14 cellular contexts compared by ENCODE assay signal in the genomic region with DNA sequence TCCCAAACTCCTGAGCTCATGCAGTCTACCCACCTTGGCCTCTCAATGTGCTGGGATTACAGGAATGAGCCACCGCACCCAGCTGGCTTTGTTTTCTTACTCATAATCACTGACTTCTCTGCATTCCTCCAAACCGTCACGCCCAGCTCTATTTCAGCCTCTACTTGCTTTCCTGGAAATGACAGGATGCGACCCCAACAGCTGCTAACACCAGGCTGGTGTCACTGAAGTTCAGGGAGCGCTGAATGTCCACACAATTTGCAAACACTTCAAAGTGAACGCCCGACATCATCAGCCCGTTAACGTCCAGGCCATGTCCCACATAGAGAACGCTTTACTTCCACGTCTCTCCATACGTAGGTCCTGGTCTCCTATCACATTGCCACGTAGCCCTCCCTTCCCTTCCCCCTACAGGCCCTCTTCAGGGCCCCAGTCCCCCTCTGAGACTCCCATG. TPM values are rescaled to one million over a fixed set of nuclear protein-coding genes. Genes with fewer than 3 reads are reported as not detected.
DNase-seq lines count a peak whose midpoint lies in the region; ATAC-seq and TF ChIP-seq lines count a peak whose summit lies in the region.
"Had no signal": no experiment of that assay in that cellular context is flagged by ENCODE, and none has a peak within 500 bp of the region (broad histone marks: within the 10 kb centered on the region; RNA-seq: fewer than 3 reads in every experiment).

No MANE protein-coding gene starts in this region.

- no peaks in the 10 kb centered on the region for H3K36me3 ChIP-seq in RWPE2 (ENCODE audit: low read depth)
- H3K36me3 ChIP-seq in effector memory CD4-positive, alpha-beta T cell (ENCODE audit: control insufficient read depth, insufficient read depth, low read length): no peaks in the 10 kb centered on the region
- H3K36me3 ChIP-seq: ascending aorta had no signal

- no peak overlapping the region for H3K4me3 ChIP-seq in RWPE2 (ENCODE audit: severe bottlenecking)
- H3K4me3 ChIP-seq in effector memory CD4-positive, alpha-beta T cell (ENCODE audit: insufficient read depth, low read depth, low read length, poor library complexity, severe bottlenecking): no peak overlapping the region
- H3K4me3 ChIP-seq: ascending aorta, GM12878 had no signal

- peaks cover 19% of the 10 kb centered on the region for H3K27me3 Mint-ChIP-seq in nephron progenitor cell (ENCODE audit: low read depth, poor library complexity)
- H3K27me3 Mint-ChIP-seq in activated T-helper 2 cell treated with anti-CD3 and anti-CD28 coated beads, Interferon-gamma antibody, Interleukin-2, Interleukin-4, amounts not matched to agents 10 μg/mL and 5 μg/mL and 100 μg/mL, durations not matched to agents 14 hours and 24 hours and 36 hours (ENCODE audit: low read depth): peaks cover 8% of the 10 kb centered on the region
- peaks cover 14% of the 10 kb centered on the region for H3K27me3 Mint-ChIP-seq in activated CD4-positive, alpha-beta memory T cell treated with anti-CD3 and anti-CD28 coated beads, Interleukin-2, amount 10 ng/mL, durations not matched to agents 7 days and 5 days

- DNase-seq in EL: peak; percentile 27
- DNase-seq in RWPE2 (ENCODE audit: low spot score): no peak
- no peak for DNase-seq in nephron progenitor cell
- DNase-seq in activated T-helper 2 cell treated with anti-CD3 and anti-CD28 coated beads, Interferon-gamma antibody, Interleukin-2, Interleukin-4, amounts not matched to agents 10 μg/mL and 5 μg/mL and 100 μg/mL, durations not matched to agents 14 hours and 24 hours and 36 hours (ENCODE audit: low spot score): no peak
- no peak for DNase-seq in activated CD4-positive, alpha-beta memory T cell treated with anti-CD3 and anti-CD28 coated beads, Interleukin-2, amount 10 ng/mL, durations not matched to agents 7 days and 5 days
- no peak for DNase-seq in effector memory CD4-positive, alpha-beta T cell
- DNase-seq: activated CD4-positive, alpha-beta T cell treated with anti-CD3 and anti-CD28 coated beads for 4 hours; activated T-cell treated with anti-CD3 and anti-CD28 coated beads, Interleukin-2, amount 50 U/mL, for 72 hours; NCI-H2081 treated with DMSO at 0.1 percent for 48 hours; stimulated activated naive CD4-positive, alpha-beta T cell had no signal

- no peaks in the 10 kb centered on the region for H3K27me3 ChIP-seq in RWPE2 (ENCODE audit: insufficient read depth, poor library complexity, severe bottlenecking)
- no peaks in the 10 kb centered on the region for H3K27me3 ChIP-seq in effector memory CD4-positive, alpha-beta T cell (replicated peaks; ENCODE audit: control insufficient read depth, insufficient read depth, low read length, poor library complexity, severe bottlenecking)
- H3K27me3 ChIP-seq: ascending aorta had no signal

- POLR2A ChIA-PET in activated CD4-positive, alpha-beta memory T cell treated with anti-CD3 and anti-CD28 coated beads, Interleukin-2, amount 10 ng/mL, durations not matched to agents 7 days and 5 days (lab: Charles Lee): no interaction called here

- peak overlapping the region; percentile 28 for H3K27ac ChIP-seq in RWPE2 (ENCODE audit: poor library complexity, severe bottlenecking)
- H3K27ac ChIP-seq in effector memory CD4-positive, alpha-beta T cell (ENCODE audit: insufficient read depth, low read length, poor library complexity, severe bottlenecking): no peak overlapping the region
- H3K27ac ChIP-seq: ascending aorta had no signal

- intact Hi-C loops in activated T-helper 2 cell treated with anti-CD3 and anti-CD28 coated beads, Interferon-gamma antibody, Interleukin-2, Interleukin-4, amounts not matched to agents 10 μg/mL and 5 μg/mL and 100 μg/mL, durations not matched to agents 14 hours and 24 hours and 36 hours (cut with micrococcal nuclease): no loop called here

- peaks cover 37% of the 10 kb centered on the region for H3K4me1 Mint-ChIP-seq in nephron progenitor cell
- no peaks in the 10 kb centered on the region for H3K4me1 Mint-ChIP-seq in activated T-helper 2 cell treated with anti-CD3 and anti-CD28 coated beads, Interferon-gamma antibody, Interleukin-2, Interleukin-4, amounts not matched to agents 10 μg/mL and 5 μg/mL and 100 μg/mL, durations not matched to agents 14 hours and 24 hours and 36 hours (ENCODE audit: low read depth)
- no peaks in the 10 kb centered on the region for H3K4me1 Mint-ChIP-seq in activated CD4-positive, alpha-beta memory T cell treated with anti-CD3 and anti-CD28 coated beads, Interleukin-2, amount 10 ng/mL, durations not matched to agents 7 days and 5 days

- H3K4me3 Mint-ChIP-seq in nephron progenitor cell: peak overlapping the region; percentile 55
- H3K4me3 Mint-ChIP-seq in activated T-helper 2 cell treated with anti-CD3 and anti-CD28 coated beads, Interferon-gamma antibody, Interleukin-2, Interleukin-4, amounts not matched to agents 10 μg/mL and 5 μg/mL and 100 μg/mL, durations not matched to agents 14 hours and 24 hours and 36 hours (ENCODE audit: low read depth): no peak overlapping the region
- H3K4me3 Mint-ChIP-seq in activated CD4-positive, alpha-beta memory T cell treated with anti-CD3 and anti-CD28 coated beads, Interleukin-2, amount 10 ng/mL, durations not matched to agents 7 days and 5 days: no peak overlapping the region
- H3K4me3 Mint-ChIP-seq: activated T-cell treated with anti-CD3 and anti-CD28 coated beads, Interleukin-2, amount 50 U/mL, for 72 hours had no signal

- TF ChIP-seq CTCF in RWPE2 (IDR thresholded peaks at IDR 0.05; ENCODE audit: poor library complexity, severe bottlenecking): no peak
- TF ChIP-seq CTCF in nephron progenitor cell (IDR thresholded peaks at IDR 0.05): no peak

- ATAC-seq in RWPE2 (ENCODE audit: low read depth) (peak; percentile 84), esophagus mucosa (peak; percentile 84), HG02763 (IDR thresholded peaks at IDR 0.05; ENCODE audit: unreplicated experiment) (no peak)
- ATAC-seq: activated T-cell treated with anti-CD3 and anti-CD28 coated beads, Interleukin-2, amount 50 U/mL, for 72 hours; GM12878 had no signal

- CTCF ChIA-PET in activated CD4-positive, alpha-beta memory T cell treated with anti-CD3 and anti-CD28 coated beads, Interleukin-2, amount 10 ng/mL, durations not matched to agents 7 days and 5 days (lab: Charles Lee): no interaction called here

- H3K4me1 ChIP-seq in RWPE2 (ENCODE audit: insufficient read depth, poor library complexity, severe bottlenecking): peaks cover 13% of the 10 kb centered on the region
- no peaks in the 10 kb centered on the region for H3K4me1 ChIP-seq in effector memory CD4-positive, alpha-beta T cell (ENCODE audit: control insufficient read depth, insufficient read depth, low read length, poor library complexity, severe bottlenecking)
- H3K4me1 ChIP-seq: ascending aorta had no signal

- H3K36me3 Mint-ChIP-seq in nephron progenitor cell (ENCODE audit: low read depth): no peaks in the 10 kb centered on the region
- no peaks in the 10 kb centered on the region for H3K36me3 Mint-ChIP-seq in activated T-helper 2 cell treated with anti-CD3 and anti-CD28 coated beads, Interferon-gamma antibody, Interleukin-2, Interleukin-4, amounts not matched to agents 10 μg/mL and 5 μg/mL and 100 μg/mL, durations not matched to agents 14 hours and 24 hours and 36 hours (ENCODE audit: low read depth)
- no peaks in the 10 kb centered on the region for H3K36me3 Mint-ChIP-seq in activated CD4-positive, alpha-beta memory T cell treated with anti-CD3 and anti-CD28 coated beads, Interleukin-2, amount 10 ng/mL, durations not matched to agents 7 days and 5 days (ENCODE audit: low read depth)

- H3K9me3 ChIP-seq in RWPE2 (ENCODE audit: severe bottlenecking): no peaks in the 10 kb centered on the region
- H3K9me3 ChIP-seq in effector memory CD4-positive, alpha-beta T cell (ENCODE audit: control insufficient read depth, low read length): no peaks in the 10 kb centered on the region
- H3K9me3 ChIP-seq: ascending aorta had no signal

- H3K9me3 Mint-ChIP-seq in nephron progenitor cell: no peaks in the 10 kb centered on the region
- no peaks in the 10 kb centered on the region for H3K9me3 Mint-ChIP-seq in activated T-helper 2 cell treated with anti-CD3 and anti-CD28 coated beads, Interferon-gamma antibody, Interleukin-2, Interleukin-4, amounts not matched to agents 10 μg/mL and 5 μg/mL and 100 μg/mL, durations not matched to agents 14 hours and 24 hours and 36 hours
- H3K9me3 Mint-ChIP-seq in activated CD4-positive, alpha-beta memory T cell treated with anti-CD3 and anti-CD28 coated beads, Interleukin-2, amount 10 ng/mL, durations not matched to agents 7 days and 5 days: no peaks in the 10 kb centered on the region
- H3K9me3 Mint-ChIP-seq: activated T-cell treated with anti-CD3 and anti-CD28 coated beads, Interleukin-2, amount 50 U/mL, for 72 hours had no signal

- peak overlapping the region; percentile 43 for H3K27ac Mint-ChIP-seq in nephron progenitor cell
- H3K27ac Mint-ChIP-seq in activated T-helper 2 cell treated with anti-CD3 and anti-CD28 coated beads, Interferon-gamma antibody, Interleukin-2, Interleukin-4, amounts not matched to agents 10 μg/mL and 5 μg/mL and 100 μg/mL, durations not matched to agents 14 hours and 24 hours and 36 hours: no peak overlapping the region
- H3K27ac Mint-ChIP-seq in activated CD4-positive, alpha-beta memory T cell treated with anti-CD3 and anti-CD28 coated beads, Interleukin-2, amount 10 ng/mL, durations not matched to agents 7 days and 5 days: no peak overlapping the region
- H3K27ac Mint-ChIP-seq: activated T-cell treated with anti-CD3 and anti-CD28 coated beads, Interleukin-2, amount 50 U/mL, for 72 hours had no signal

RNA-seq across cellular contexts. Expression of a gene that starts 12.8 kb away (rescaled TPM):
- total RNA-seq in esophagus mucosa: 10.1 TPM
- total RNA-seq in activated T-helper 2 cell treated with anti-CD3 and anti-CD28 coated beads, Interferon-gamma antibody, Interleukin-2, Interleukin-4, amounts not matched to agents 10 μg/mL and 5 μg/mL and 100 μg/mL, durations not matched to agents 14 hours and 24 hours and 36 hours: 0.37 and 0.39 TPM in 2 replicates
- under 1 TPM; 0.28 to 0.30 TPM for total RNA-seq in activated CD4-positive, alpha-beta memory T cell treated with anti-CD3 and anti-CD28 coated beads, Interleukin-2, amount 10 ng/mL, durations not matched to agents 7 days and 5 days
